Comparison of ENCODE assay signal across 11 cellular contexts in genomic region chr6:4804095-4804494, GRCh38. TPM values are rescaled to one million over a fixed set of nuclear protein-coding genes. Genes with fewer than 3 reads are reported as not detected.
A peak's percentile ranks its signal among the peaks of the same experiment; 100 is the strongest.
DNase-seq lines count a peak whose midpoint lies in the region; ATAC-seq and TF ChIP-seq lines count a peak whose summit lies in the region.
"Had no signal": no experiment of that assay in that cellular context is flagged by ENCODE, and none has a peak within 500 bp of the region (broad histone marks: within the 10 kb centered on the region; RNA-seq: fewer than 3 reads in every experiment).

No MANE protein-coding gene starts in this region.

- DNase-seq in AG10803 (ENCODE audit: low read depth) (peak; percentile 53), HFFc6 (peak; percentile 73), amniotic epithelial cell (ENCODE audit: low read depth) (peak; percentile 92), islet precursor cell (peak; percentile 80)
- no peak for DNase-seq in NK-92 treated with Interleukin-12 subunit alpha and Interleukin-12 subunit beta, amount 100 ng/mL, for 24 hours (lab: John Stamatoyannopoulos, UW)
- DNase-seq: activated naive CD4-positive, alpha-beta T cell; ovary; tibial artery had no signal

- no peak for ATAC-seq in GM21717 (IDR thresholded peaks at IDR 0.05; ENCODE audit: unreplicated experiment)
- ATAC-seq in GM18867 (IDR thresholded peaks at IDR 0.05; ENCODE audit: unreplicated experiment): no peak
- ATAC-seq in GM21786 (IDR thresholded peaks at IDR 0.05; ENCODE audit: unreplicated experiment): no peak

- H3K4me3 ChIP-seq in AG10803 (ENCODE audit: low read length): no peak overlapping the region
- H3K4me3 ChIP-seq: ovary, tibial artery had no signal

- H3K27ac Mint-ChIP-seq in HFFc6: peak overlapping the region; percentile 82

- H3K4me3 Mint-ChIP-seq in HFFc6: peak overlapping the region; percentile 69

- peaks cover 8% of the 10 kb centered on the region for H3K9me3 Mint-ChIP-seq in HFFc6

- TF ChIP-seq CTCF in AG10803 (conservative IDR thresholded peaks at IDR 0.05; ENCODE audit: low read length) (no peak), HFFc6 (IDR thresholded peaks at IDR 0.05) (no peak)

- H3K27me3 Mint-ChIP-seq in HFFc6 (ENCODE audit: insufficient read depth): no peaks in the 10 kb centered on the region

- H3K4me1 Mint-ChIP-seq in HFFc6 (ENCODE audit: low read depth): peaks cover 68% of the 10 kb centered on the region

- peaks cover 8% of the 10 kb centered on the region for H3K36me3 Mint-ChIP-seq in HFFc6 (ENCODE audit: low read depth)

RNA-seq across cellular contexts. Expression of gene CDYL, which starts 27.9 kb away (rescaled TPM):
- total RNA-seq in HFFc6 (2021; fragmentation: NEBNext Ultra II Directional; extraction: Animal tissue kit (Norgen Biotek cat#: 25700)): 10 to 100 TPM; 28.4 to 34.8 (median 33.8) TPM
